Comparison of ENCODE assay signal across 33 cellular contexts in genomic region chr18:47507651-47508050, GRCh38.
"Had no signal": no experiment of that assay in that cellular context is flagged by ENCODE, and none has a peak within 500 bp of the region (broad histone marks: within the 10 kb centered on the region; RNA-seq: fewer than 3 reads in every experiment).

No MANE protein-coding gene starts in this region.

- H3K27ac Mint-ChIP-seq: activated B cell treated with CpG ODN at 0.5 μM for 24 hours; activated CD4-positive, alpha-beta memory T cell treated with anti-CD3 and anti-CD28 coated beads for 36 hours; activated CD4-positive, alpha-beta T cell treated with anti-CD3 and anti-CD28 coated beads, Interleukin-2, amount 10 ng/mL, durations not matched to agents 24 days and 14 days; activated CD8-positive, alpha-beta memory T cell treated with anti-CD3 and anti-CD28 coated beads, Interleukin-2, amount 10 ng/mL, durations not matched to agents 7 days and 5 days; activated CD8-positive, alpha-beta T cell treated with anti-CD3 and anti-CD28 coated beads for 36 hours; activated naive CD4-positive, alpha-beta T cell treated with anti-CD3 and anti-CD28 coated beads, Interleukin-2, amount 10 ng/mL, durations not matched to agents 7 days and 5 days; activated naive CD4-positive, alpha-beta T cell treated with anti-CD3 and anti-CD28 coated beads, Interleukin-2, amount 50 U/mL, for 24 hours; activated naive CD8-positive, alpha-beta T cell; activated naive CD8-positive, alpha-beta T cell treated with anti-CD3 and anti-CD28 coated beads, Interleukin-2, amount 10 ng/mL, durations not matched to agents 7 days and 5 days; activated naive CD8-positive, alpha-beta T cell treated with anti-CD3 and anti-CD28 coated beads, Interleukin-2, amount 50 U/mL, for 24 hours; activated T-cell treated with anti-CD3 and anti-CD28 coated beads, Interleukin-2, amount 50 U/mL, for 24 hours; activated T-helper 2 cell treated with anti-CD3 and anti-CD28 coated beads, Interferon-gamma antibody, Interleukin-2, Interleukin-4, amounts not matched to agents 10 μg/mL and 5 μg/mL and 100 μg/mL, durations not matched to agents 14 hours and 24 hours and 36 hours; T-helper 1 cell treated with Interleukin-12 subunit alpha and Interleukin-12 subunit beta and Interleukin-4 antibody, amounts not matched to agents 30 μg/mL and 1 μg/mL, for 36 hours; T-helper 2 cell treated with Interferon-gamma antibody and Interleukin-4, amounts not matched to agents 5 μg/mL and 100 μg/mL, for 36 hours had no signal

- H3K9me3 ChIP-seq: body of pancreas, breast epithelium had no signal

- H3K4me1 ChIP-seq: body of pancreas, breast epithelium had no signal

- H3K36me3 ChIP-seq: brain microvascular endothelial cell, breast epithelium had no signal

- H3K9me3 Mint-ChIP-seq: activated B cell treated with CpG ODN at 0.5 μM for 24 hours; activated CD4-positive, alpha-beta memory T cell treated with anti-CD3 and anti-CD28 coated beads for 36 hours; activated CD4-positive, alpha-beta T cell treated with anti-CD3 and anti-CD28 coated beads, Interleukin-2, amount 10 ng/mL, durations not matched to agents 24 days and 14 days; activated CD8-positive, alpha-beta T cell treated with anti-CD3 and anti-CD28 coated beads for 36 hours; activated naive CD4-positive, alpha-beta T cell treated with anti-CD3 and anti-CD28 coated beads, Interleukin-2, amount 10 ng/mL, durations not matched to agents 7 days and 5 days; activated naive CD8-positive, alpha-beta T cell treated with anti-CD3 and anti-CD28 coated beads, Interleukin-2, amount 50 U/mL, for 24 hours; activated T-cell treated with anti-CD3 and anti-CD28 coated beads, Interleukin-2, amount 50 U/mL, for 24 hours; activated T-helper 2 cell treated with anti-CD3 and anti-CD28 coated beads, Interferon-gamma antibody, Interleukin-2, Interleukin-4, amounts not matched to agents 10 μg/mL and 5 μg/mL and 100 μg/mL, durations not matched to agents 14 hours and 24 hours and 36 hours; T-helper 1 cell treated with Interleukin-12 subunit alpha and Interleukin-12 subunit beta and Interleukin-4 antibody, amounts not matched to agents 30 μg/mL and 1 μg/mL, for 36 hours; T-helper 2 cell treated with Interferon-gamma antibody and Interleukin-4, amounts not matched to agents 5 μg/mL and 100 μg/mL, for 36 hours had no signal

- H3K27me3 Mint-ChIP-seq: activated B cell treated with CpG ODN at 0.5 μM for 24 hours; activated CD4-positive, alpha-beta memory T cell treated with anti-CD3 and anti-CD28 coated beads for 36 hours; activated CD4-positive, alpha-beta T cell treated with anti-CD3 and anti-CD28 coated beads, Interleukin-2, amount 10 ng/mL, durations not matched to agents 24 days and 14 days; activated CD8-positive, alpha-beta memory T cell treated with anti-CD3 and anti-CD28 coated beads, Interleukin-2, amount 10 ng/mL, durations not matched to agents 7 days and 5 days; activated naive CD8-positive, alpha-beta T cell treated with anti-CD3 and anti-CD28 coated beads, Interleukin-2, amount 10 ng/mL, durations not matched to agents 7 days and 5 days; activated naive CD8-positive, alpha-beta T cell treated with anti-CD3 and anti-CD28 coated beads, Interleukin-2, amount 50 U/mL, for 24 hours had no signal

- H3K4me1 Mint-ChIP-seq: activated B cell treated with CpG ODN at 0.5 μM for 24 hours; activated CD4-positive, alpha-beta T cell treated with anti-CD3 and anti-CD28 coated beads, Interleukin-2, amount 10 ng/mL, durations not matched to agents 24 days and 14 days; activated CD8-positive, alpha-beta memory T cell treated with anti-CD3 and anti-CD28 coated beads, Interleukin-2, amount 10 ng/mL, durations not matched to agents 7 days and 5 days; activated naive CD4-positive, alpha-beta T cell treated with anti-CD3 and anti-CD28 coated beads, Interleukin-2, amount 10 ng/mL, durations not matched to agents 7 days and 5 days; activated naive CD4-positive, alpha-beta T cell treated with anti-CD3 and anti-CD28 coated beads, Interleukin-2, amount 50 U/mL, for 24 hours; activated naive CD8-positive, alpha-beta T cell treated with anti-CD3 and anti-CD28 coated beads, Interleukin-2, amount 50 U/mL, for 24 hours had no signal

- DNase-seq: activated B cell treated with CpG ODN at 0.5 μM for 24 hours; activated CD4-positive, alpha-beta memory T cell treated with anti-CD3 and anti-CD28 coated beads for 36 hours; activated CD4-positive, alpha-beta T cell treated with anti-CD3 and anti-CD28 coated beads for 4 hours; activated CD4-positive, alpha-beta T cell treated with anti-CD3 and anti-CD28 coated beads, Interleukin-2, amount 10 ng/mL, durations not matched to agents 24 days and 14 days; activated CD4-positive, alpha-beta T cell treated with anti-CD3 and anti-CD28 coated beads, Interleukin-2, amount 50 U/mL, for 1 hour; activated CD4-positive, alpha-beta T cell treated with anti-CD3 and anti-CD28 coated beads, Interleukin-2, amount 50 U/mL, for 4 hours; activated CD4-positive, CD25-positive, alpha-beta regulatory T cell treated with anti-CD3 and anti-CD28 coated beads, Interleukin-2, amount 50 U/mL, for 72 hours; activated CD8-positive, alpha-beta memory T cell treated with anti-CD3 and anti-CD28 coated beads, Interleukin-2, amount 10 ng/mL, durations not matched to agents 7 days and 5 days; activated CD8-positive, alpha-beta memory T cell treated with anti-CD3 and anti-CD28 coated beads, Interleukin-2, amount 50 U/mL, for 48 hours; activated CD8-positive, alpha-beta T cell treated with anti-CD3 and anti-CD28 coated beads for 36 hours; activated effector memory CD4-positive, alpha-beta T cell treated with Interleukin-2 at 50 U/mL for 16 hours; activated gamma-delta T cell; activated naive CD4-positive, alpha-beta T cell treated with anti-CD3 and anti-CD28 coated beads, Interleukin-2, amount 10 ng/mL, durations not matched to agents 7 days and 5 days; activated naive CD4-positive, alpha-beta T cell treated with Interleukin-2 at 50 U/mL for 16 hours; activated naive CD8-positive, alpha-beta T cell treated with anti-CD3 and anti-CD28 coated beads, Interleukin-2, amount 10 ng/mL, durations not matched to agents 7 days and 5 days; activated naive CD8-positive, alpha-beta T cell treated with anti-CD3 and anti-CD28 coated beads, Interleukin-2, amount 50 U/mL, for 24 hours; activated T-cell treated with anti-CD3 and anti-CD28 coated beads, Interleukin-2, amount 50 U/mL, for 24 hours; activated T-cell treated with anti-CD3 and anti-CD28 coated beads, Interleukin-2, amount 50 U/mL, for 48 hours; amniotic stem cell; aorta; body of pancreas; brain microvascular endothelial cell; central memory CD4-positive, alpha-beta T cell; T-helper 1 cell; T-helper 2 cell; T-helper 9 cell had no signal

- H3K4me3 Mint-ChIP-seq: activated B cell treated with CpG ODN at 0.5 μM for 24 hours; activated CD4-positive, alpha-beta memory T cell treated with anti-CD3 and anti-CD28 coated beads for 36 hours; activated CD4-positive, alpha-beta T cell treated with anti-CD3 and anti-CD28 coated beads, Interleukin-2, amount 10 ng/mL, durations not matched to agents 24 days and 14 days; activated CD8-positive, alpha-beta memory T cell treated with anti-CD3 and anti-CD28 coated beads, Interleukin-2, amount 10 ng/mL, durations not matched to agents 7 days and 5 days; activated CD8-positive, alpha-beta T cell treated with anti-CD3 and anti-CD28 coated beads for 36 hours; activated naive CD4-positive, alpha-beta T cell treated with anti-CD3 and anti-CD28 coated beads, Interleukin-2, amount 10 ng/mL, durations not matched to agents 7 days and 5 days; activated naive CD4-positive, alpha-beta T cell treated with anti-CD3 and anti-CD28 coated beads, Interleukin-2, amount 50 U/mL, for 24 hours; activated naive CD8-positive, alpha-beta T cell; activated naive CD8-positive, alpha-beta T cell treated with anti-CD3 and anti-CD28 coated beads, Interleukin-2, amount 10 ng/mL, durations not matched to agents 7 days and 5 days; activated naive CD8-positive, alpha-beta T cell treated with anti-CD3 and anti-CD28 coated beads, Interleukin-2, amount 50 U/mL, for 24 hours; activated T-cell treated with anti-CD3 and anti-CD28 coated beads, Interleukin-2, amount 50 U/mL, for 24 hours; T-helper 1 cell treated with Interleukin-12 subunit alpha and Interleukin-12 subunit beta and Interleukin-4 antibody, amounts not matched to agents 30 μg/mL and 1 μg/mL, for 36 hours; T-helper 2 cell treated with Interferon-gamma antibody and Interleukin-4, amounts not matched to agents 5 μg/mL and 100 μg/mL, for 36 hours had no signal

- H3K36me3 Mint-ChIP-seq: activated CD4-positive, alpha-beta memory T cell treated with anti-CD3 and anti-CD28 coated beads for 36 hours; activated CD8-positive, alpha-beta memory T cell treated with anti-CD3 and anti-CD28 coated beads, Interleukin-2, amount 10 ng/mL, durations not matched to agents 7 days and 5 days; activated naive CD4-positive, alpha-beta T cell treated with anti-CD3 and anti-CD28 coated beads, Interleukin-2, amount 10 ng/mL, durations not matched to agents 7 days and 5 days; activated naive CD4-positive, alpha-beta T cell treated with anti-CD3 and anti-CD28 coated beads, Interleukin-2, amount 50 U/mL, for 24 hours; activated naive CD8-positive, alpha-beta T cell; activated naive CD8-positive, alpha-beta T cell treated with anti-CD3 and anti-CD28 coated beads, Interleukin-2, amount 10 ng/mL, durations not matched to agents 7 days and 5 days had no signal

- H3K4me3 ChIP-seq: body of pancreas, breast epithelium had no signal

- H3K27me3 ChIP-seq: body of pancreas, brain microvascular endothelial cell, breast epithelium had no signal

- H3K27ac ChIP-seq: body of pancreas, brain microvascular endothelial cell, breast epithelium, VCaP had no signal

- ATAC-seq: activated CD8-positive, alpha-beta memory T cell treated with anti-CD3 and anti-CD28 coated beads, Interleukin-2, amount 10 ng/mL, durations not matched to agents 7 days and 5 days; activated CD8-positive, alpha-beta T cell treated with anti-CD3 and anti-CD28 coated beads for 36 hours; activated naive CD8-positive, alpha-beta T cell treated with anti-CD3 and anti-CD28 coated beads, Interleukin-2, amount 50 U/mL, for 24 hours; body of pancreas had no signal
